ENCODE assay signal across 28 cellular contexts in the genomic region with DNA sequence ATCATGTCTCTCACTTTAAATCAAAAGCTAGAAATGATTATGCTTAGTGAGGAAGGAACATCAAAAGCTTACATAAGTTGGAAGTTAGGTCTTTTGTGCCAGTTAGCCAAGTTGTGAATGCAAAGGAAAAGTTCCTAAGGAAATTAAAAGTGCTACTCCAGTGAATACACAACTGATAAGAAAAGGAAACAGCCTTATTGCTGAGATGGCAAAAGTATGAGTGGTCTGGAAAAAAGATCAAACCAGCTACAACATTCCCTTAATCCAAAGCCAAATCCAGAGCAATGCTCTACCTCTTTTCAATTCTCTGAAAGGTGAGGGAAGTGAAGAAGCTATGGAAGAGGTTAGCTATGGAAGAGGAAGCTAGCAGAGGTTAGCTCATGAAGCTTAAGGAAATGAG.
"Had no signal": no experiment of that assay in that cellular context is flagged by ENCODE, and none has a peak within 500 bp of the region (broad histone marks: within the 10 kb centered on the region; RNA-seq: fewer than 3 reads in every experiment).

No MANE protein-coding gene starts in this region.

- H2AFZ ChIP-seq: hepatocyte had no signal

- H3K27me3 ChIP-seq: colonic mucosa, dorsolateral prefrontal cortex, esophagus muscularis mucosa, esophagus squamous epithelium, foreskin keratinocyte, gastrocnemius medialis, gastroesophageal sphincter, heart left ventricle, heart right ventricle, hepatocyte had no signal

- H3K4me1 ChIP-seq: colonic mucosa, esophagus muscularis mucosa, esophagus squamous epithelium, foreskin keratinocyte, gastrocnemius medialis, gastroesophageal sphincter, heart left ventricle, heart right ventricle had no signal

- FAIRE-seq: endometrium, endothelial cell of umbilical vein, frontal cortex had no signal

- ATAC-seq: effector memory CD8-positive, alpha-beta T cell; esophagus mucosa; foreskin keratinocyte; gastrocnemius medialis; gastroesophageal sphincter; heart left ventricle; heart right ventricle had no signal

- H3K9me3 ChIP-seq: colonic mucosa, esophagus muscularis mucosa, esophagus squamous epithelium, gastrocnemius medialis, gastroesophageal sphincter, heart left ventricle, heart right ventricle had no signal

- H3K79me2 ChIP-seq: hepatocyte had no signal

- H3K27ac ChIP-seq: colonic mucosa, coronary artery, dorsolateral prefrontal cortex, epithelial cell of prostate, esophagus muscularis mucosa, esophagus squamous epithelium, foreskin keratinocyte, gastrocnemius medialis, gastroesophageal sphincter, heart left ventricle, heart right ventricle, hepatocyte had no signal

- DNase-seq: colonic mucosa; cortex of kidney; dermis blood vessel endothelial cell; dorsolateral prefrontal cortex; effector CD4-positive, alpha-beta T cell; effector CD8-positive, alpha-beta T cell; effector memory CD4-positive, alpha-beta T cell; effector memory CD8-positive, alpha-beta T cell; endodermal cell; erythroblast; esophagus squamous epithelium; foreskin fibroblast; foreskin keratinocyte; foreskin melanocyte; gastrocnemius medialis; glutamatergic neuron; head of caudate nucleus; heart left ventricle; heart right ventricle had no signal

- H3K4me2 ChIP-seq: hepatocyte had no signal

- H3K4me3 ChIP-seq: colonic mucosa, coronary artery, dorsolateral prefrontal cortex, esophagus muscularis mucosa, esophagus squamous epithelium, gastrocnemius medialis, gastroesophageal sphincter, heart left ventricle, heart right ventricle, hepatocyte had no signal

- H3K36me3 ChIP-seq: colonic mucosa, esophagus squamous epithelium, gastrocnemius medialis, heart right ventricle had no signal
